In the genomic region with DNA sequence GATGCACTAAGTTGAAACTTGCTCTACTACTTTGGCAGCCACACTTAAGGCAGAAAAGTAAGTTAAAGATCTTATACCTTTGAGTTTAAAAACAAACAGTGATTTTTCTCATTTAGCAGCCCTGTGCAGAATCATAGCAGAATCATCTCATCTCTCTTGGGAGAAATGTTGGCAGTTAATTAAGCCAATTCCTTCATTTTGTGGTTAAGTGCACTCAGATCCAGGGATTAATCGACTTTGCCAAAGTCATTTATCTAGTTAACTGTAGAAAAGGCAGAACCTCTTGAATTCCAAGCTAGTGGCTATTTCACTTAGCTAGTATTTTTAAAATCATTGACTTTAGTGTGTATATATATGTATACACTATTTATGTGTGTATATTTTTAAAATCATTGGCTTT, we compare ENCODE assay signal across 34 cellular contexts.
"Had no signal": no experiment of that assay in that cellular context is flagged by ENCODE, and none has a peak within 500 bp of the region (broad histone marks: within the 10 kb centered on the region; RNA-seq: fewer than 3 reads in every experiment).

No MANE protein-coding gene starts in this region.

- H3K27ac Mint-ChIP-seq: activated B cell treated with CpG ODN at 0.5 μM for 24 hours; activated CD4-positive, alpha-beta memory T cell treated with anti-CD3 and anti-CD28 coated beads for 36 hours; activated naive CD8-positive, alpha-beta T cell treated with anti-CD3 and anti-CD28 coated beads for 36 hours; T-cell; T-helper 17 cell had no signal

- H3K4me1 Mint-ChIP-seq: activated naive CD8-positive, alpha-beta T cell treated with anti-CD3 and anti-CD28 coated beads for 36 hours; T-cell; T-helper 17 cell had no signal

- H3K4me3 ChIP-seq: ascending aorta, body of pancreas, breast epithelium, MG63, PC-9 had no signal

- H3K4me3 Mint-ChIP-seq: activated B cell treated with CpG ODN at 0.5 μM for 24 hours; activated CD4-positive, alpha-beta memory T cell treated with anti-CD3 and anti-CD28 coated beads for 36 hours; activated naive CD8-positive, alpha-beta T cell treated with anti-CD3 and anti-CD28 coated beads for 36 hours; activated T-cell treated with anti-CD3 and anti-CD28 coated beads, Interleukin-2, amount 50 U/mL, for 4 hours; T-cell; T-helper 17 cell had no signal

- DNase-seq: activated B cell treated with CpG ODN at 0.5 μM for 24 hours; activated CD4-positive, alpha-beta memory T cell treated with anti-CD3 and anti-CD28 coated beads for 36 hours; activated CD4-positive, alpha-beta T cell treated with anti-CD3 and anti-CD28 coated beads for 4 hours; activated CD4-positive, alpha-beta T cell treated with anti-CD3 and anti-CD28 coated beads, Interleukin-2, amount 50 U/mL, for 1 hour; activated CD4-positive, CD25-positive, alpha-beta regulatory T cell treated with anti-CD3 and anti-CD28 coated beads, Interleukin-2, amount 50 U/mL, for 72 hours; activated CD8-positive, alpha-beta memory T cell treated with anti-CD3 and anti-CD28 coated beads, Interleukin-2, amount 50 U/mL, for 4 hours; activated effector memory CD4-positive, alpha-beta T cell treated with Interleukin-2 at 50 U/mL for 16 hours; activated naive CD4-positive, alpha-beta T cell treated with anti-CD3 and anti-CD28 coated beads, Interleukin-2, amount 50 U/mL, for 16 hours; activated naive CD8-positive, alpha-beta T cell treated with anti-CD3 and anti-CD28 coated beads for 36 hours; activated T-cell treated with anti-CD3 and anti-CD28 coated beads for 4 hours; activated T-cell treated with anti-CD3 and anti-CD28 coated beads, Interleukin-2, amount 50 U/mL, for 4 hours; amygdala; body of pancreas; Kasumi-1; KG1; MG63; NCI-H1048; NCI-H1105 treated with DMSO at 0.1 percent for 48 hours; NCI-H1436; NCI-H1694; NCI-H1930; NCI-H2081 treated with DMSO at 0.1 percent for 48 hours; NCI-H226; NCI-H510A; NCI-H526; NCI-H748 treated with DMSO at 0.1 percent for 48 hours; NK-92 treated with Interleukin-12 subunit alpha and Interleukin-12 subunit beta, amount 100 ng/mL, for 24 hours; PC-9; SIG-M5; T-cell; T-helper 17 cell; T-helper 9 cell had no signal

- H3K27me3 Mint-ChIP-seq: activated B cell treated with CpG ODN at 0.5 μM for 24 hours; activated CD4-positive, alpha-beta memory T cell treated with anti-CD3 and anti-CD28 coated beads for 36 hours; activated naive CD8-positive, alpha-beta T cell treated with anti-CD3 and anti-CD28 coated beads for 36 hours; T-cell; T-helper 17 cell had no signal
